ENCODE assay signal across 8 cellular contexts in genomic region chr7:82044497-82045080, GRCh38.
DNase-seq lines count a peak whose midpoint lies in the region; ATAC-seq and TF ChIP-seq lines count a peak whose summit lies in the region.

No MANE protein-coding gene starts in this region.

- DNase-seq in AG09319 (ENCODE audit: extremely low read depth, low read depth) (peak; percentile 19), NCI-H774 (lab: John Stamatoyannopoulos, UW) (peak; percentile 62), cardiac fibroblast (ENCODE audit: low read depth in 2 of 2) (peak; percentile 78 to 83), lung microvascular endothelial cell (ENCODE audit: low read depth in 2 of 2) (peak; percentile 65 to 76), GF-D8 (lab: John Stamatoyannopoulos, UW) (no peak)
- DNase-seq in stimulated activated CD4-positive, alpha-beta T cell treated with anti-CD3 and anti-CD28 coated beads, Interleukin-4, amount 100 ng/mL, for 4 hours = no peak

- TF ChIP-seq CTCF in AG09319 (IDR thresholded peaks at IDR 0.05; ENCODE audit: low read depth, low read length) (peak; percentile 55), cardiac fibroblast (IDR thresholded peaks at IDR 0.05; ENCODE audit: low read depth, low read length) (peak; percentile 50)

- no peak overlapping the region for H3K4me3 ChIP-seq in cardiac fibroblast (replicated peaks in 1 of 2; ENCODE audit: low read depth in 2 of 2, low read length in 2 of 2)

- ATAC-seq in GM18858 (IDR thresholded peaks at IDR 0.05; ENCODE audit: unreplicated experiment) (peak; percentile 42), HG03521 (IDR thresholded peaks at IDR 0.05; ENCODE audit: unreplicated experiment) (peak; percentile 81)

Comparison
In these comparisons a context has a peak if more than half of its experiments do, and no peak if none do; other contexts are left out.
1. DNase-seq: peak in AG09319 (single experiment), NCI-H774 (single experiment), cardiac fibroblast (2 of 2) and lung microvascular endothelial cell (2 of 2); none in GF-D8 (single experiment) and stimulated activated CD4-positive, alpha-beta T cell treated with anti-CD3 and anti-CD28 coated beads, Interleukin-4, amount 100 ng/mL, for 4 hours (0 of 2).